In genomic region chr3:168212664-168213255, GRCh38 we compare ENCODE assay signal across 25 cellular contexts.
A peak's percentile ranks its signal among the peaks of the same experiment; 100 is the strongest.
DNase-seq lines count a peak whose midpoint lies in the region; ATAC-seq, FAIRE-seq and TF ChIP-seq lines count a peak whose summit lies in the region.
"Had no signal": no experiment of that assay in that cellular context is flagged by ENCODE, and none has a peak within 500 bp of the region (broad histone marks: within the 10 kb centered on the region; RNA-seq: fewer than 3 reads in every experiment).

No MANE protein-coding gene starts in this region.

- CTCF ChIA-PET in OCI-LY7 (lab: Charles Lee; ENCODE audit: unreplicated experiment) (no interaction called here), HEK293T (lab: Yijun Ruan, JAX) (interaction anchor here (1.2 kb wide), 1 partner anchor 635 kb away, joined by 6 read pairs; no protein-coding TSS in a partner anchor)

- intact Hi-C loops in OCI-LY7 (cut with micrococcal nuclease; ENCODE audit: unreplicated experiment), result loop anchor here (10.0 kb wide), 2 partner anchors 482 to 932 kb away; no protein-coding TSS in a partner anchor

- H3K9me3 Mint-ChIP-seq in glutamatergic neuron (ENCODE audit: unreplicated experiment), result peaks cover 7% of the 10 kb centered on the region
- H3K9me3 Mint-ChIP-seq: activated CD4-positive, alpha-beta T cell treated with anti-CD3 and anti-CD28 coated beads, Interleukin-2, amount 10 ng/mL, durations not matched to agents 7 days and 5 days; activated naive CD8-positive, alpha-beta T cell treated with anti-CD3 and anti-CD28 coated beads for 36 hours; activated T-helper 17 cell treated with anti-CD3 and anti-CD28 coated beads, Interleukin-2, amount 50 U/mL, for 72 hours; CD4-positive, alpha-beta T cell; stimulated activated naive CD8-positive, alpha-beta T cell treated with anti-CD3 and anti-CD28 coated beads, Interleukin-15, amount 100 ng/mL, for 72 hours had no signal

- no peak overlapping the region for H3K4me3 ChIP-seq in OCI-LY7 (ENCODE audit: low read depth, low read length, poor library complexity, severe bottlenecking)
- H3K4me3 ChIP-seq: mucosa of descending colon, tibial nerve had no signal

- TF ChIP-seq POLR2A in GM12891 (IDR thresholded peaks at IDR 0.05; ENCODE audit: low read depth, low read length), result no peak

- no peaks in the 10 kb centered on the region for H3K36me3 Mint-ChIP-seq in glutamatergic neuron (ENCODE audit: unreplicated experiment)
- H3K36me3 Mint-ChIP-seq: activated naive CD8-positive, alpha-beta T cell treated with anti-CD3 and anti-CD28 coated beads for 36 hours had no signal

- no peaks in the 10 kb centered on the region for H4K20me1 ChIP-seq in OCI-LY7 (ENCODE audit: insufficient read depth, low read length)

- no peak overlapping the region for H3K4me2 ChIP-seq in OCI-LY7 (ENCODE audit: low read length)

- H3K79me2 ChIP-seq in OCI-LY7 (ENCODE audit: insufficient read depth, low read depth, low read length), result no peaks in the 10 kb centered on the region

- peak overlapping the region; percentile 60 for H3K4me3 Mint-ChIP-seq in glutamatergic neuron (ENCODE audit: unreplicated experiment)
- H3K4me3 Mint-ChIP-seq: activated CD4-positive, alpha-beta T cell treated with anti-CD3 and anti-CD28 coated beads, Interleukin-2, amount 10 ng/mL, durations not matched to agents 7 days and 5 days; activated naive CD8-positive, alpha-beta T cell treated with anti-CD3 and anti-CD28 coated beads for 36 hours; CD4-positive, alpha-beta T cell; stimulated activated naive CD8-positive, alpha-beta T cell treated with anti-CD3 and anti-CD28 coated beads, Interleukin-15, amount 100 ng/mL, for 72 hours had no signal

- H2AFZ ChIP-seq in OCI-LY7 (ENCODE audit: low read length), result peak overlapping the region; percentile 95; the same call in 1 of the 2 replicates

- POLR2A ChIA-PET in OCI-LY7 (lab: Charles Lee), result interaction anchor here (0.7 kb wide), 2 partner anchors 18 to 43 kb away, joined by 3 to 4 read pairs; no protein-coding TSS in a partner anchor
- POLR2A ChIA-PET in HEK293T (lab: Yijun Ruan, JAX), result no interaction called here

- H3K27ac Mint-ChIP-seq in glutamatergic neuron (ENCODE audit: unreplicated experiment), result peak overlapping the region; percentile 94
- H3K27ac Mint-ChIP-seq: activated CD4-positive, alpha-beta T cell treated with anti-CD3 and anti-CD28 coated beads, Interleukin-2, amount 10 ng/mL, durations not matched to agents 7 days and 5 days; activated naive CD8-positive, alpha-beta T cell treated with anti-CD3 and anti-CD28 coated beads for 36 hours; activated T-helper 17 cell treated with anti-CD3 and anti-CD28 coated beads, Interleukin-2, amount 50 U/mL, for 72 hours; CD4-positive, alpha-beta T cell; stimulated activated naive CD8-positive, alpha-beta T cell treated with anti-CD3 and anti-CD28 coated beads, Interleukin-15, amount 100 ng/mL, for 72 hours had no signal

- no peak for ATAC-seq in GM21723 (IDR thresholded peaks at IDR 0.05; ENCODE audit: unreplicated experiment)
- ATAC-seq: activated T-helper 17 cell treated with anti-CD3 and anti-CD28 coated beads, Interleukin-2, amount 50 U/mL, for 72 hours; HCT116; mucosa of descending colon; PC-3; stimulated activated naive CD8-positive, alpha-beta T cell treated with anti-CD3 and anti-CD28 coated beads, Interleukin-15, amount 100 ng/mL, for 72 hours had no signal

- peak; percentile 35 for FAIRE-seq in GM12891 (lab: Jason Lieb, UNC)

- peaks cover 46% of the 10 kb centered on the region for H3K4me1 ChIP-seq in OCI-LY7 (ENCODE audit: insufficient read depth, low read length, poor library complexity, severe bottlenecking)

- DNase-seq in GM12891 (ENCODE audit: insufficient read length, low spot score) (no peak), NCI-H128 (lab: John Stamatoyannopoulos, UW; ENCODE audit: unreplicated experiment) (peak; percentile 34), OCI-LY7 (ENCODE audit: low spot score) (no peak), glutamatergic neuron (peak; percentile 32), DMS79 (lab: John Stamatoyannopoulos, UW) (no peak), HEK293T (ENCODE audit: extremely low spot score) (no peak)
- DNase-seq: activated CD4-positive, alpha-beta T cell treated with anti-CD3 and anti-CD28 coated beads, Interleukin-2, amount 10 ng/mL, durations not matched to agents 7 days and 5 days; activated CD8-positive, alpha-beta memory T cell treated with anti-CD3 and anti-CD28 coated beads, Interleukin-2, amount 50 U/mL, for 4 hours; activated naive CD8-positive, alpha-beta T cell treated with anti-CD3 and anti-CD28 coated beads for 36 hours; CD4-positive, alpha-beta T cell; DMS153; foreskin melanocyte; GF-D8; KG1; mucosa of descending colon; NCI-H187; PC-3; SHP77; stimulated activated CD4-positive, alpha-beta T cell treated with anti-CD3 and anti-CD28 coated beads, Interleukin-12 subunit alpha, Interleukin-12 subunit beta, amount 100 ng/mL, for 4 hours; stimulated activated naive CD8-positive, alpha-beta T cell treated with anti-CD3 and anti-CD28 coated beads, Interleukin-15, amount 100 ng/mL, for 72 hours had no signal

- peaks cover 3% of the 10 kb centered on the region for H3K27me3 Mint-ChIP-seq in glutamatergic neuron (ENCODE audit: unreplicated experiment)
- H3K27me3 Mint-ChIP-seq: CD4-positive, alpha-beta T cell; stimulated activated naive CD8-positive, alpha-beta T cell treated with anti-CD3 and anti-CD28 coated beads, Interleukin-15, amount 100 ng/mL, for 72 hours had no signal

- peaks cover 40% of the 10 kb centered on the region for H3K4me1 Mint-ChIP-seq in glutamatergic neuron (ENCODE audit: low read depth, unreplicated experiment)
- H3K4me1 Mint-ChIP-seq: stimulated activated naive CD8-positive, alpha-beta T cell treated with anti-CD3 and anti-CD28 coated beads, Interleukin-15, amount 100 ng/mL, for 72 hours had no signal

- no peak overlapping the region for H3K27ac ChIP-seq in OCI-LY7 (ENCODE audit: low read depth, low read length, poor library complexity, severe bottlenecking)
- H3K27ac ChIP-seq: neutrophil, tibial nerve had no signal

- H3K36me3 ChIP-seq in OCI-LY7 (ENCODE audit: insufficient read depth, low read length), result no peaks in the 10 kb centered on the region
- H3K36me3 ChIP-seq: neutrophil, tibial nerve had no signal

- BruUV-seq in OCI-LY7 (replicated peaks; lab: Mats Ljungman, UMichigan), result no TSS peak

- H3K9me2 ChIP-seq in OCI-LY7 (ENCODE audit: insufficient read depth, low read length), result no peaks in the 10 kb centered on the region

- H3K9me3 ChIP-seq in OCI-LY7 (ENCODE audit: low read length), result no peaks in the 10 kb centered on the region
- H3K9me3 ChIP-seq: mucosa of descending colon, neutrophil, tibial nerve had no signal

- TF ChIP-seq CTCF in OCI-LY7 (conservative IDR thresholded peaks at IDR 0.05; ENCODE audit: low read length) (no peak), glutamatergic neuron (IDR thresholded peaks at IDR 0.05; ENCODE audit: partially characterized antibody, unreplicated experiment) (no peak)

TF ChIP-seq in GM12891, 5 proteins besides CTCF, POLR2A, EP300 and RAD21:
- TF ChIP-seq SPI1 (IDR thresholded peaks at IDR 0.05; ENCODE audit: low read depth, low read length) (no peak), PAX5 (IDR thresholded peaks at IDR 0.05; ENCODE audit: insufficient read depth, low read length, severe bottlenecking) (no peak), POLR2AphosphoS5 (IDR thresholded peaks at IDR 0.05; ENCODE audit: low read depth, low read length) (no peak), TAF1 (IDR thresholded peaks at IDR 0.05; ENCODE audit: low read depth, low read length) (no peak), POU2F2 (IDR thresholded peaks at IDR 0.05; ENCODE audit: low read depth, low read length) (no peak)

TF ChIP-seq in HEK293T, 16 proteins besides CTCF, POLR2A, EP300 and RAD21:
- TF ChIP-seq FOXK2 (IDR thresholded peaks at IDR 0.05), result no peak

Comparison
In these comparisons a context has a peak if more than half of its experiments do, and no peak if none do; other contexts are left out.
1. DNase-seq: peak in NCI-H128 (single experiment) and glutamatergic neuron (single experiment); none in GM12891 (single experiment), OCI-LY7 (single experiment), DMS79 (single experiment) and HEK293T (single experiment).